Comparison of ENCODE assay signal across 8 cellular contexts in the genomic region with DNA sequence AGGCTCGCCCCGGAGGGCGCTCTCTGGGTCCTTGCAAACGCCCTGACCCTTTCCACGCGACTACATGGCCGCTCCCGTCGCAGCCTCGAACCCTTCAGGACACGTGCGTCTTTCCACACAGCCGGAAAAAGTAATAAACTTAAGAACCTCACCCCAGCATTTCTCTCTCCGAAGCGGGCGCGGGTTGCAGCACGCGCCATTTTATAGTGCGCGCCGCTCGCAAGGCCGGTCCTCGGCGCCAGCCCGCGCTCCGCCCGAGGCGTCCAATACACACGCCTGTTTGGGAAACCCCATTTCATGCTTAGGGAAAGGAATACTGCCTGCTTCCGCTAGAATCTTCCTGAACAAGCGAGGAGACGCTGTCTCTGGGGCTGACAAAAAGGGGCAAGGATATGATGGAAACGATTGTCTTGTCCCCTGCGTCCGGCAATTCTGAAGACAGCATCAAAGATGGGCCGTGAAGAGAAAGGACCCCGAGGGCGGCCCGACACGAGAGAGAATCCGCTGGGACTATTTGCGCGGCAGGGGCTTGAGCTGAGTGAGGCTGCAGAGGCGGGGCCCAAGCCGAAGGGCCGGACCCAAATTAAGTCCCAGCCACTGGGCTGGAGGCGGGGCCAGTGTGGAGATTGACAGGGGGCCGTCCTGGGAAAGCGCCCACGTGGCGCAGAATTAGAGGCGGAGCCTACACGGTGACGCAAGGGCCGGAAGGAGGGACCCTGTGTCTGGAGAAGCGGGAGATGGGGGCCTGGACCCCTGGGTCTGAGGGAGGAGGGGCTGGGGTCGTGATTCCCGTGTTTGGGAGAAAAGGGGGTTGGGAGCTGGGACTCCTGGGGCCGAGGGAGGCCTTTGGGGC. TPM values are rescaled to one million over a fixed set of nuclear protein-coding genes. Genes with fewer than 3 reads are reported as not detected.
DNase-seq lines count a peak whose midpoint lies in the region; ATAC-seq, FAIRE-seq and TF ChIP-seq lines count a peak whose summit lies in the region.

No MANE protein-coding gene starts in this region.

- H2AFZ ChIP-seq in HepG2 (ENCODE audit: low read length), result peak overlapping the region; percentile 91

- WGBS in HepG2 (ENCODE audit: low lambda C conversion rate), result 0% methylated on average over 30 of the region's 62 CpGs

- intact Hi-C loops in HepG2 (cut with micrococcal nuclease; ENCODE audit: unreplicated experiment), result no loop called here

- FAIRE-seq in HepG2 (lab: Jason Lieb, UNC), result peak; percentile 70

- no TSS peak for BruUV-seq in HepG2 (replicated peaks; lab: Mats Ljungman, UMichigan)

- peaks cover 8 to 24% of the 10 kb centered on the region in 2 experiments for H3K36me3 ChIP-seq in HepG2 (replicated peaks in 1 of 2; ENCODE audit: control insufficient read depth in 1 of 2, insufficient read depth in 2 of 2, low read length in 2 of 2)

- TF ChIP-seq POLR2A in HepG2 (IDR thresholded peaks at IDR 0.05; ENCODE audit: insufficient read depth in 1 of 2, low read depth in 2 of 2, low read length in 2 of 2), result peak; percentile 87 to 99

- no peak for TF ChIP-seq CTCF in HepG2 (CRISPR knock-in tag; IDR thresholded peaks at IDR 0.05)

- peak overlapping the region; percentile 99 for H3K9ac ChIP-seq in HepG2 (ENCODE audit: insufficient read depth, low read depth, low read length)

- POLR2A ChIA-PET in HepG2 (lab: Yijun Ruan, JAX), result interaction anchor here (0.6 to 2.6 kb wide), 14 partner anchors 9 to 476 kb away, joined by 3 to 27 read pairs (median 4); a partner anchor contains a TSS

- ATAC-seq in GM19438 (IDR thresholded peaks at IDR 0.05; ENCODE audit: low read depth, unreplicated experiment) (peak; percentile 93), HG03571 (IDR thresholded peaks at IDR 0.05; ENCODE audit: unreplicated experiment) (peak; percentile 85), HepG2 (peak; percentile 95)

- H3K79me2 ChIP-seq in HepG2 (ENCODE audit: insufficient read depth, low read length), result peaks cover 37% of the 10 kb centered on the region

- in situ Hi-C loops in HepG2 (cut with HindIII; ENCODE audit: extremely low pct_ligation_motif_present, low pct_unique_long_range_greater_than_20kb), result no loop called here

- DNase-seq in CD1c-positive myeloid dendritic cell (ENCODE audit: extremely low spot score) (peak; percentile 98), NCI-H774 (lab: John Stamatoyannopoulos, UW) (peak; percentile 98), dermis blood vessel endothelial cell (peak; percentile 99), HepG2 (ENCODE audit: low spot score) (peak; percentile 96)
- DNase-seq in activated CD4-positive, alpha-beta T cell treated with anti-CD3 and anti-CD28 coated beads, Interleukin-2, amount 50 U/mL, for 48 hours, result peak; percentile 99
- DNase-seq in stimulated activated CD4-positive, alpha-beta T cell treated with anti-CD3 and anti-CD28 coated beads, Interleukin-2, amount 100 ng/mL, for 48 hours, result peak; percentile 96

- peaks cover 28% of the 10 kb centered on the region for H4K20me1 ChIP-seq in HepG2 (ENCODE audit: insufficient read depth, low read length)

- H3K4me3 ChIP-seq in HepG2 (replicated peaks in 1 of 3; ENCODE audit: insufficient read depth in 1 of 3, low read depth in 2 of 3, low read length in 3 of 3), result peak overlapping the region; percentile 92 to 94 (median 93)

- H3K27me3 ChIP-seq in HepG2 (ENCODE audit: control insufficient read depth in 1 of 2, insufficient read depth in 2 of 2, low read length in 2 of 2), result no peaks in the 10 kb centered on the region; a peak in 1 of 5 replicates

- TF ChIP-seq RAD21 in HepG2 (CRISPR knock-in tag; IDR thresholded peaks at IDR 0.05), result 0 out of 2 replicates have a peak, but pooled peaks have one; percentile 12

- peak in 1 of 2 experiments; percentile 12; a peak in 2 of 4 replicates for TF ChIP-seq EP300 in HepG2 (IDR thresholded peaks at IDR 0.05; ENCODE audit: low read depth in 2 of 2, low read length in 2 of 2)
- TF ChIP-seq EP300 in HepG2 (CRISPR knock-in tag; IDR thresholded peaks at IDR 0.05; ENCODE audit: borderline replicate concordance), result no peak

- peaks cover 31% of the 10 kb centered on the region for H3K4me1 ChIP-seq in HepG2 (ENCODE audit: insufficient read depth, low read length)

- H3K27ac ChIP-seq in HepG2 (ENCODE audit: extremely low read length, insufficient read depth, low read length), result peak overlapping the region; percentile 99

- no peaks in the 10 kb centered on the region for H3K9me3 ChIP-seq in HepG2 (ENCODE audit: low read length)

- CTCF ChIA-PET in HepG2 (lab: Yijun Ruan, JAX; ENCODE audit: low intra/inter-chr PET ratio, low total read pairs), result no interaction called here

- peak overlapping the region; percentile 92 for H3K4me2 ChIP-seq in HepG2 (ENCODE audit: low read depth, low read length)

RNA-seq across cellular contexts. Expression of a gene that starts 14.4 kb away (rescaled TPM):
- total RNA-seq in dermis blood vessel endothelial cell, result not detected in 2 replicates
- not detected in 2 replicates for total RNA-seq in HepG2 (2016; rRNA removed; fragmentation: Illumina TruSeq; extraction: Trizol)
- not detected in 2 replicates for total RNA-seq in HepG2 (2016; cell fraction: cytosol; rRNA removed; fragmentation: Illumina TruSeq; extraction: Trizol; ENCODE audit: low read depth)
- not detected in 2 replicates for total RNA-seq in HepG2 (2016; cell fraction: insoluble cytoplasmic fraction; rRNA removed; fragmentation: Illumina TruSeq; extraction: Trizol)
- total RNA-seq in HepG2 (2016; cell fraction: membrane; rRNA removed; fragmentation: Illumina TruSeq; extraction: Trizol), result not detected in 2 replicates
- total RNA-seq in HepG2 (2016; cell fraction: nucleus; rRNA removed; fragmentation: Illumina TruSeq; extraction: Trizol), result not detected in 2 replicates
- 0.08 TPM in 1 of 2 replicates, not detected in the other for polyA plus RNA-seq in HepG2 (2011; rRNA removed)
- polyA plus RNA-seq in HepG2 (2011; cell fraction: cytosol; rRNA removed), result not detected in 2 replicates
- 0.11 TPM in 1 of 2 replicates, not detected in the other for polyA plus RNA-seq in HepG2 (2011; cell fraction: nucleus; rRNA removed)
- polyA plus RNA-seq in HepG2 (2012), result not detected in 2 replicates
- not detected in 2 replicates for polyA plus RNA-seq in HepG2 (2016; cell fraction: cytosol; fragmentation: Illumina TruSeq; extraction: Trizol; ENCODE audit: low read depth)
- not detected in 2 replicates for polyA plus RNA-seq in HepG2 (2016; cell fraction: insoluble cytoplasmic fraction; fragmentation: Illumina TruSeq; extraction: Trizol; ENCODE audit: low read depth)
- polyA plus RNA-seq in HepG2 (2016; cell fraction: membrane; fragmentation: Illumina TruSeq; extraction: Trizol; ENCODE audit: low read depth), result not detected in 2 replicates
- not detected in 2 replicates for polyA plus RNA-seq in HepG2 (2016; cell fraction: nucleus; fragmentation: Illumina TruSeq; extraction: Trizol; ENCODE audit: insufficient read depth, low read depth)
- polyA minus RNA-seq in HepG2 (2011; rRNA and poly(A)+ RNA removed; ENCODE audit: low replicate concordance), result not detected in 2 replicates
- polyA minus RNA-seq in HepG2 (2011; cell fraction: cytosol; rRNA and poly(A)+ RNA removed), result not detected in 2 replicates
- not detected in 2 replicates for polyA minus RNA-seq in HepG2 (2011; cell fraction: nucleus; rRNA and poly(A)+ RNA removed)

RNA-seq across cellular contexts. Expression of a gene that starts 18.9 kb away (rescaled TPM):
- total RNA-seq in dermis blood vessel endothelial cell, result not detected in 2 replicates
- not detected in 2 replicates for total RNA-seq in HepG2 (2016; rRNA removed; fragmentation: Illumina TruSeq; extraction: Trizol)
- not detected in 2 replicates for total RNA-seq in HepG2 (2016; cell fraction: cytosol; rRNA removed; fragmentation: Illumina TruSeq; extraction: Trizol; ENCODE audit: low read depth)
- not detected in 2 replicates for total RNA-seq in HepG2 (2016; cell fraction: insoluble cytoplasmic fraction; rRNA removed; fragmentation: Illumina TruSeq; extraction: Trizol)
- total RNA-seq in HepG2 (2016; cell fraction: membrane; rRNA removed; fragmentation: Illumina TruSeq; extraction: Trizol), result not detected in 2 replicates
- total RNA-seq in HepG2 (2016; cell fraction: nucleus; rRNA removed; fragmentation: Illumina TruSeq; extraction: Trizol), result not detected in 2 replicates
- not detected in 2 replicates for polyA plus RNA-seq in HepG2 (2011; rRNA removed)
- polyA plus RNA-seq in HepG2 (2011; cell fraction: cytosol; rRNA removed), result not detected in 2 replicates
- polyA plus RNA-seq in HepG2 (2011; cell fraction: nucleus; rRNA removed), result not detected in 2 replicates
- not detected in 2 replicates for polyA plus RNA-seq in HepG2 (2012)
- polyA plus RNA-seq in HepG2 (2016; cell fraction: cytosol; fragmentation: Illumina TruSeq; extraction: Trizol; ENCODE audit: low read depth), result not detected in 2 replicates
- not detected in 2 replicates for polyA plus RNA-seq in HepG2 (2016; cell fraction: insoluble cytoplasmic fraction; fragmentation: Illumina TruSeq; extraction: Trizol; ENCODE audit: low read depth)
- not detected in 2 replicates for polyA plus RNA-seq in HepG2 (2016; cell fraction: membrane; fragmentation: Illumina TruSeq; extraction: Trizol; ENCODE audit: low read depth)
- not detected in 2 replicates for polyA plus RNA-seq in HepG2 (2016; cell fraction: nucleus; fragmentation: Illumina TruSeq; extraction: Trizol; ENCODE audit: insufficient read depth, low read depth)
- 0.72 TPM in 1 of 2 replicates, not detected in the other for polyA minus RNA-seq in HepG2 (2011; rRNA and poly(A)+ RNA removed; ENCODE audit: low replicate concordance)
- not detected in 2 replicates for polyA minus RNA-seq in HepG2 (2011; cell fraction: cytosol; rRNA and poly(A)+ RNA removed)
- not detected in 2 replicates for polyA minus RNA-seq in HepG2 (2011; cell fraction: nucleus; rRNA and poly(A)+ RNA removed)

RNA-seq across cellular contexts. Expression of a gene that starts 28.7 kb away (rescaled TPM):
- total RNA-seq in dermis blood vessel endothelial cell (not detected in 2 replicates), HepG2 (2016; rRNA removed; fragmentation: Illumina TruSeq; extraction: Trizol) (not detected in 2 replicates)
- not detected in 2 replicates for total RNA-seq in HepG2 (2016; cell fraction: cytosol; rRNA removed; fragmentation: Illumina TruSeq; extraction: Trizol; ENCODE audit: low read depth)
- not detected in 2 replicates for total RNA-seq in HepG2 (2016; cell fraction: insoluble cytoplasmic fraction; rRNA removed; fragmentation: Illumina TruSeq; extraction: Trizol)
- total RNA-seq in HepG2 (2016; cell fraction: membrane; rRNA removed; fragmentation: Illumina TruSeq; extraction: Trizol), result not detected in 2 replicates
- total RNA-seq in HepG2 (2016; cell fraction: nucleus; rRNA removed; fragmentation: Illumina TruSeq; extraction: Trizol), result not detected in 2 replicates
- not detected in 2 replicates for polyA plus RNA-seq in HepG2 (2011; rRNA removed)
- not detected in 2 replicates for polyA plus RNA-seq in HepG2 (2011; cell fraction: cytosol; rRNA removed)
- not detected in 2 replicates for polyA plus RNA-seq in HepG2 (2011; cell fraction: nucleus; rRNA removed)
- polyA plus RNA-seq in HepG2 (2012), result not detected in 2 replicates
- not detected in 2 replicates for polyA plus RNA-seq in HepG2 (2016; cell fraction: cytosol; fragmentation: Illumina TruSeq; extraction: Trizol; ENCODE audit: low read depth)
- not detected in 2 replicates for polyA plus RNA-seq in HepG2 (2016; cell fraction: insoluble cytoplasmic fraction; fragmentation: Illumina TruSeq; extraction: Trizol; ENCODE audit: low read depth)
- polyA plus RNA-seq in HepG2 (2016; cell fraction: membrane; fragmentation: Illumina TruSeq; extraction: Trizol; ENCODE audit: low read depth), result not detected in 2 replicates
- polyA plus RNA-seq in HepG2 (2016; cell fraction: nucleus; fragmentation: Illumina TruSeq; extraction: Trizol; ENCODE audit: insufficient read depth, low read depth), result not detected in 2 replicates
- not detected in 2 replicates for polyA minus RNA-seq in HepG2 (2011; rRNA and poly(A)+ RNA removed; ENCODE audit: low replicate concordance)
- not detected in 2 replicates for polyA minus RNA-seq in HepG2 (2011; cell fraction: cytosol; rRNA and poly(A)+ RNA removed)
- not detected in 2 replicates for polyA minus RNA-seq in HepG2 (2011; cell fraction: nucleus; rRNA and poly(A)+ RNA removed)

RNA-seq across cellular contexts. Expression of a gene that starts 34.4 kb away (rescaled TPM):
- not detected in 2 replicates for total RNA-seq in dermis blood vessel endothelial cell
- total RNA-seq in HepG2 (2016; rRNA removed; fragmentation: Illumina TruSeq; extraction: Trizol), result not detected in 2 replicates
- total RNA-seq in HepG2 (2016; cell fraction: cytosol; rRNA removed; fragmentation: Illumina TruSeq; extraction: Trizol; ENCODE audit: low read depth), result not detected in 2 replicates
- not detected in 2 replicates for total RNA-seq in HepG2 (2016; cell fraction: insoluble cytoplasmic fraction; rRNA removed; fragmentation: Illumina TruSeq; extraction: Trizol)
- total RNA-seq in HepG2 (2016; cell fraction: membrane; rRNA removed; fragmentation: Illumina TruSeq; extraction: Trizol), result not detected in 2 replicates
- not detected in 2 replicates for total RNA-seq in HepG2 (2016; cell fraction: nucleus; rRNA removed; fragmentation: Illumina TruSeq; extraction: Trizol)
- not detected in 2 replicates for polyA plus RNA-seq in HepG2 (2011; rRNA removed)
- not detected in 2 replicates for polyA plus RNA-seq in HepG2 (2011; cell fraction: cytosol; rRNA removed)
- not detected in 2 replicates for polyA plus RNA-seq in HepG2 (2011; cell fraction: nucleus; rRNA removed)
- polyA plus RNA-seq in HepG2 (2012), result not detected in 2 replicates
- not detected in 2 replicates for polyA plus RNA-seq in HepG2 (2016; cell fraction: cytosol; fragmentation: Illumina TruSeq; extraction: Trizol; ENCODE audit: low read depth)
- polyA plus RNA-seq in HepG2 (2016; cell fraction: insoluble cytoplasmic fraction; fragmentation: Illumina TruSeq; extraction: Trizol; ENCODE audit: low read depth), result not detected in 2 replicates
- polyA plus RNA-seq in HepG2 (2016; cell fraction: membrane; fragmentation: Illumina TruSeq; extraction: Trizol; ENCODE audit: low read depth), result not detected in 2 replicates
- polyA plus RNA-seq in HepG2 (2016; cell fraction: nucleus; fragmentation: Illumina TruSeq; extraction: Trizol; ENCODE audit: insufficient read depth, low read depth), result not detected in 2 replicates
- 0.16 TPM in 1 of 2 replicates, not detected in the other for polyA minus RNA-seq in HepG2 (2011; rRNA and poly(A)+ RNA removed; ENCODE audit: low replicate concordance)
- not detected in 2 replicates for polyA minus RNA-seq in HepG2 (2011; cell fraction: cytosol; rRNA and poly(A)+ RNA removed)
- polyA minus RNA-seq in HepG2 (2011; cell fraction: nucleus; rRNA and poly(A)+ RNA removed), result not detected in 2 replicates

RNA-seq across cellular contexts. Expression of a gene that starts 50.1 kb away (rescaled TPM):
- total RNA-seq in dermis blood vessel endothelial cell, result not detected in 2 replicates
- not detected in 2 replicates for total RNA-seq in HepG2 (2016; rRNA removed; fragmentation: Illumina TruSeq; extraction: Trizol)
- total RNA-seq in HepG2 (2016; cell fraction: cytosol; rRNA removed; fragmentation: Illumina TruSeq; extraction: Trizol; ENCODE audit: low read depth), result not detected in 2 replicates
- not detected in 2 replicates for total RNA-seq in HepG2 (2016; cell fraction: insoluble cytoplasmic fraction; rRNA removed; fragmentation: Illumina TruSeq; extraction: Trizol)
- total RNA-seq in HepG2 (2016; cell fraction: membrane; rRNA removed; fragmentation: Illumina TruSeq; extraction: Trizol), result not detected in 2 replicates
- not detected in 2 replicates for total RNA-seq in HepG2 (2016; cell fraction: nucleus; rRNA removed; fragmentation: Illumina TruSeq; extraction: Trizol)
- polyA plus RNA-seq in HepG2 (2011; rRNA removed), result not detected in 2 replicates
- polyA plus RNA-seq in HepG2 (2011; cell fraction: cytosol; rRNA removed), result not detected in 2 replicates
- not detected in 2 replicates for polyA plus RNA-seq in HepG2 (2011; cell fraction: nucleus; rRNA removed)
- polyA plus RNA-seq in HepG2 (2012), result not detected in 2 replicates
- not detected in 2 replicates for polyA plus RNA-seq in HepG2 (2016; cell fraction: cytosol; fragmentation: Illumina TruSeq; extraction: Trizol; ENCODE audit: low read depth)
- polyA plus RNA-seq in HepG2 (2016; cell fraction: insoluble cytoplasmic fraction; fragmentation: Illumina TruSeq; extraction: Trizol; ENCODE audit: low read depth), result not detected in 2 replicates
- not detected in 2 replicates for polyA plus RNA-seq in HepG2 (2016; cell fraction: membrane; fragmentation: Illumina TruSeq; extraction: Trizol; ENCODE audit: low read depth)
- polyA plus RNA-seq in HepG2 (2016; cell fraction: nucleus; fragmentation: Illumina TruSeq; extraction: Trizol; ENCODE audit: insufficient read depth, low read depth), result not detected in 2 replicates
- not detected in 2 replicates for polyA minus RNA-seq in HepG2 (2011; rRNA and poly(A)+ RNA removed; ENCODE audit: low replicate concordance)
- not detected in 2 replicates for polyA minus RNA-seq in HepG2 (2011; cell fraction: cytosol; rRNA and poly(A)+ RNA removed)
- not detected in 2 replicates for polyA minus RNA-seq in HepG2 (2011; cell fraction: nucleus; rRNA and poly(A)+ RNA removed)

Comparison
In these comparisons a context has a peak if more than half of its experiments do, and no peak if none do; other contexts are left out.
1. Peak in every context shown above with its lines: DNase-seq, ATAC-seq, H3K4me3 ChIP-seq and H3K27ac ChIP-seq.